Comparison of ENCODE assay signal across 20 cellular contexts in genomic region chr12:100520048-100520769, GRCh38. TPM values are rescaled to one million over a fixed set of nuclear protein-coding genes. Genes with fewer than 3 reads are reported as not detected.
DNase-seq lines count a peak whose midpoint lies in the region; ATAC-seq, FAIRE-seq and TF ChIP-seq lines count a peak whose summit lies in the region.
"Had no signal": no experiment of that assay in that cellular context is flagged by ENCODE, and none has a peak within 500 bp of the region (broad histone marks: within the 10 kb centered on the region; RNA-seq: fewer than 3 reads in every experiment).

No MANE protein-coding gene starts in this region.

- WGBS in body of pancreas, 2 donors: 58 to 61% methylated on average over 9 to 10 of the region's 10 CpGs
- WGBS in HepG2 (ENCODE audit: low lambda C conversion rate): 94% methylated on average over 10 of the region's 10 CpGs

- H3K4me1 ChIP-seq in GM23338 (ENCODE audit: insufficient read depth) (no peaks in the 10 kb centered on the region), body of pancreas (no peaks in the 10 kb centered on the region), HepG2 (ENCODE audit: insufficient read depth, low read length) (peaks cover 22% of the 10 kb centered on the region; the same call in 1 of the 2 replicates), osteoblast (ENCODE audit: insufficient read depth, low read length) (no peaks in the 10 kb centered on the region)
- H3K4me1 ChIP-seq: BLaER1 had no signal

- H3K4me3 Mint-ChIP-seq in GM23338: no peak overlapping the region
- H3K4me3 Mint-ChIP-seq: CD8-positive, alpha-beta memory T cell had no signal

- no peak for TF ChIP-seq EP300 in HepG2 (IDR thresholded peaks at IDR 0.05; ENCODE audit: low read depth in 2 of 2, low read length in 2 of 2)
- no peak for TF ChIP-seq EP300 in HepG2 (CRISPR knock-in tag; IDR thresholded peaks at IDR 0.05; ENCODE audit: borderline replicate concordance)

- no peak for TF ChIP-seq RAD21 in HepG2 (CRISPR knock-in tag; IDR thresholded peaks at IDR 0.05)

- H3K27me3 Mint-ChIP-seq in GM23338 (ENCODE audit: insufficient read depth, low read depth, poor library complexity): no peaks in the 10 kb centered on the region

- CTCF ChIA-PET in HepG2 (lab: Yijun Ruan, JAX; ENCODE audit: low intra/inter-chr PET ratio, low total read pairs): no interaction called here

- H4K20me1 ChIP-seq in GM23338 (replicated peaks; ENCODE audit: insufficient read depth) (no peaks in the 10 kb centered on the region), HepG2 (ENCODE audit: insufficient read depth, low read length) (no peaks in the 10 kb centered on the region), osteoblast (ENCODE audit: insufficient read depth, low read length) (no peaks in the 10 kb centered on the region)
- H4K20me1 ChIP-seq: BLaER1 had no signal

- in situ Hi-C loops in HepG2 (cut with HindIII; ENCODE audit: extremely low pct_ligation_motif_present, low pct_unique_long_range_greater_than_20kb): no loop called here

- ATAC-seq in GM23338 (no peak), body of pancreas (peak; percentile 33), HepG2 (peak; percentile 28; the same call in 2 of the 3 replicates)

- no peaks in the 10 kb centered on the region for H3F3A ChIP-seq in GM23338 (replicated peaks; ENCODE audit: low read depth)

- no peaks in the 10 kb centered on the region for H3K36me3 Mint-ChIP-seq in GM23338 (ENCODE audit: low read depth)
- H3K36me3 Mint-ChIP-seq: CD8-positive, alpha-beta memory T cell had no signal

- H3K4me1 Mint-ChIP-seq in GM23338: peaks cover 2% of the 10 kb centered on the region; the same call in 1 of the 3 replicates
- H3K4me1 Mint-ChIP-seq: CD8-positive, alpha-beta memory T cell had no signal

- no peak overlapping the region for H3K9ac ChIP-seq in HepG2 (ENCODE audit: insufficient read depth, low read depth, low read length)
- H3K9ac ChIP-seq: BLaER1 had no signal

- H3K79me2 ChIP-seq in GM23338 (replicated peaks; ENCODE audit: insufficient read depth): no peaks in the 10 kb centered on the region
- H3K79me2 ChIP-seq in HepG2 (ENCODE audit: insufficient read depth, low read length): peaks cover 10% of the 10 kb centered on the region
- no peaks in the 10 kb centered on the region for H3K79me2 ChIP-seq in osteoblast (ENCODE audit: insufficient read depth, low read length)

- H3K36me3 ChIP-seq in GM23338 (ENCODE audit: insufficient read depth): no peaks in the 10 kb centered on the region
- no peaks in the 10 kb centered on the region for H3K36me3 ChIP-seq in body of pancreas (replicated peaks in 1 of 2; ENCODE audit: insufficient read depth in 1 of 2, low read depth in 2 of 2)
- peaks cover 4 to 52% of the 10 kb centered on the region in 2 experiments; a peak in 4 of 5 replicates for H3K36me3 ChIP-seq in HepG2 (replicated peaks in 1 of 2; ENCODE audit: control insufficient read depth in 1 of 2, insufficient read depth in 2 of 2, low read length in 2 of 2)
- no peaks in the 10 kb centered on the region for H3K36me3 ChIP-seq in osteoblast (ENCODE audit: insufficient read depth, low read length)
- H3K36me3 ChIP-seq: BLaER1 had no signal

- no peak for TF ChIP-seq POLR2A in body of pancreas (IDR thresholded peaks at IDR 0.05)
- no peak for TF ChIP-seq POLR2A in HepG2 (IDR thresholded peaks at IDR 0.05; ENCODE audit: insufficient read depth in 1 of 2, low read depth in 2 of 2, low read length in 2 of 2)

- BruUV-seq in HepG2 (replicated peaks; lab: Mats Ljungman, UMichigan): no TSS peak

- TF ChIP-seq CTCF in GM23338 (conservative IDR thresholded peaks at IDR 0.05; ENCODE audit: low read depth in 2 of 2) (no peak), body of pancreas (IDR thresholded peaks at IDR 0.05) (no peak), HepG2 (CRISPR knock-in tag; IDR thresholded peaks at IDR 0.05) (no peak), osteoblast (IDR thresholded peaks at IDR 0.05; ENCODE audit: extremely low read depth, low read depth, low read length) (no peak)

- H3K27ac ChIP-seq in GM23338 (ENCODE audit: low read depth): no peak overlapping the region
- H3K27ac ChIP-seq in body of pancreas: peak overlapping the region in 3 of 4 donors; percentile 26 to 42 (median 39)
- no peak overlapping the region for H3K27ac ChIP-seq in HepG2 (ENCODE audit: extremely low read length, insufficient read depth, low read length)
- H3K27ac ChIP-seq in osteoblast (ENCODE audit: low read depth, low read length): no peak overlapping the region
- H3K27ac ChIP-seq: BLaER1 had no signal

- intact Hi-C loops in body of pancreas (cut with DNase I): no loop called here
- intact Hi-C loops in HepG2 (cut with micrococcal nuclease; ENCODE audit: unreplicated experiment): no loop called here

- no peaks in the 10 kb centered on the region for H3K9me3 ChIP-seq in body of pancreas
- no peaks in the 10 kb centered on the region for H3K9me3 ChIP-seq in HepG2 (ENCODE audit: low read length)
- H3K9me3 ChIP-seq in osteoblast (ENCODE audit: low read depth, low read length): no peaks in the 10 kb centered on the region
- H3K9me3 ChIP-seq: BLaER1 had no signal

- DNase-seq in GM23338 (ENCODE audit: low spot score): peak; percentile 6
- peak in 1 of 4 donors; percentile 6 for DNase-seq in body of pancreas
- no peak for DNase-seq in HepG2 (ENCODE audit: low spot score)
- DNase-seq in osteoblast (ENCODE audit: insufficient read length, low spot score, missing footprints): peak; percentile 47
- no peak for DNase-seq in DMS53 treated with DMSO at 0.1 percent for 48 hours (lab: John Stamatoyannopoulos, UW; ENCODE audit: unreplicated experiment)
- DNase-seq in HK-2 (ENCODE audit: unreplicated experiment): no peak
- no peak for DNase-seq in iPS-NIHi7 (ENCODE audit: extremely low spot score)
- DNase-seq in OCI-M2 (lab: John Stamatoyannopoulos, UW; ENCODE audit: unreplicated experiment): no peak
- DNase-seq: 8988T; CD8-positive, alpha-beta memory T cell; COR-L47; DMS 273 treated with DMSO at 0.1 percent for 48 hours; DMS53; H7 had no signal

- no peak for FAIRE-seq in HepG2 (lab: Jason Lieb, UNC)
- FAIRE-seq: G401.6, GM12891, GM19239 had no signal

- H2AFZ ChIP-seq in GM23338 (peak overlapping the region; percentile 96), HepG2 (ENCODE audit: low read length) (no peak overlapping the region), osteoblast (ENCODE audit: low read length) (no peak overlapping the region)

- H3K4me2 ChIP-seq in GM23338 (no peak overlapping the region), HepG2 (ENCODE audit: low read depth, low read length) (no peak overlapping the region), osteoblast (ENCODE audit: insufficient read depth, low read length) (no peak overlapping the region)
- H3K4me2 ChIP-seq: BLaER1 had no signal

- POLR2A ChIA-PET in HepG2 (lab: Yijun Ruan, JAX): no interaction called here

- H3K9me3 Mint-ChIP-seq in GM23338: no peaks in the 10 kb centered on the region

- H3K27ac Mint-ChIP-seq in GM23338: no peak overlapping the region
- H3K27ac Mint-ChIP-seq: CD8-positive, alpha-beta memory T cell had no signal

- H3K4me3 ChIP-seq in GM23338 (no peak overlapping the region), body of pancreas (no peak overlapping the region), HepG2 (replicated peaks in 1 of 3; ENCODE audit: insufficient read depth in 1 of 3, low read depth in 2 of 3, low read length in 3 of 3) (no peak overlapping the region), osteoblast (ENCODE audit: insufficient read depth, low read length) (no peak overlapping the region)
- H3K4me3 ChIP-seq: BLaER1 had no signal

- peaks cover 6% of the 10 kb centered on the region; the same call in 1 of the 2 replicates for H3K9me2 ChIP-seq in GM23338 (ENCODE audit: insufficient read depth)

- H3K27me3 ChIP-seq in GM23338 (ENCODE audit: insufficient read depth) (no peaks in the 10 kb centered on the region), body of pancreas (no peaks in the 10 kb centered on the region), HepG2 (ENCODE audit: control insufficient read depth in 1 of 2, insufficient read depth in 2 of 2, low read length in 2 of 2) (no peaks in the 10 kb centered on the region), osteoblast (ENCODE audit: insufficient read depth, low read length) (no peaks in the 10 kb centered on the region)
- H3K27me3 ChIP-seq: BLaER1 had no signal

RNA-seq across cellular contexts. Expression of gene NR1H4, which starts 46.5 kb away (rescaled TPM):
- total RNA-seq in GM23338 (2014; rRNA removed; shearing (Covaris generic)): not detected in 2 replicates
- not detected in 2 replicates for polyA plus RNA-seq in GM23338 (2016; fragmentation: Nextera tagmentation; extraction: Ambion mirVana)
- 1 to 10 TPM; 1.3 to 2.9 TPM for total RNA-seq in body of pancreas
- total RNA-seq in HepG2 (2016; rRNA removed; fragmentation: Illumina TruSeq; extraction: Trizol): 114 and 147 TPM in 2 replicates
- total RNA-seq in HepG2 (2016; cell fraction: cytosol; rRNA removed; fragmentation: Illumina TruSeq; extraction: Trizol; ENCODE audit: low read depth): 63.9 and 64.8 TPM in 2 replicates
- 113 and 150 TPM in 2 replicates for total RNA-seq in HepG2 (2016; cell fraction: insoluble cytoplasmic fraction; rRNA removed; fragmentation: Illumina TruSeq; extraction: Trizol)
- total RNA-seq in HepG2 (2016; cell fraction: membrane; rRNA removed; fragmentation: Illumina TruSeq; extraction: Trizol): 115 and 121 TPM in 2 replicates
- 102 and 112 TPM in 2 replicates for total RNA-seq in HepG2 (2016; cell fraction: nucleus; rRNA removed; fragmentation: Illumina TruSeq; extraction: Trizol)
- polyA plus RNA-seq in HepG2 (2011; rRNA removed): 23.3 and 27.3 TPM in 2 replicates
- polyA plus RNA-seq in HepG2 (2011; cell fraction: cytosol; rRNA removed): 10.5 and 19.8 TPM in 2 replicates
- polyA plus RNA-seq in HepG2 (2011; cell fraction: nucleus; rRNA removed): 10.9 and 16.8 TPM in 2 replicates
- 21.7 and 39.5 TPM in 2 replicates for polyA plus RNA-seq in HepG2 (2012)
- polyA plus RNA-seq in HepG2 (2016; cell fraction: cytosol; fragmentation: Illumina TruSeq; extraction: Trizol; ENCODE audit: low read depth): 29.4 and 34.8 TPM in 2 replicates
- 124 and 130 TPM in 2 replicates for polyA plus RNA-seq in HepG2 (2016; cell fraction: insoluble cytoplasmic fraction; fragmentation: Illumina TruSeq; extraction: Trizol; ENCODE audit: low read depth)
- polyA plus RNA-seq in HepG2 (2016; cell fraction: membrane; fragmentation: Illumina TruSeq; extraction: Trizol; ENCODE audit: low read depth): 64.0 and 66.2 TPM in 2 replicates
- 76.5 and 77.0 TPM in 2 replicates for polyA plus RNA-seq in HepG2 (2016; cell fraction: nucleus; fragmentation: Illumina TruSeq; extraction: Trizol; ENCODE audit: insufficient read depth, low read depth)
- polyA minus RNA-seq in HepG2 (2011; rRNA and poly(A)+ RNA removed; ENCODE audit: low replicate concordance): 10.0 TPM in 1 of 2 replicates, not detected in the other
- 18.0 and 19.6 TPM in 2 replicates for polyA minus RNA-seq in HepG2 (2011; cell fraction: cytosol; rRNA and poly(A)+ RNA removed)
- 58.2 and 91.9 TPM in 2 replicates for polyA minus RNA-seq in HepG2 (2011; cell fraction: nucleus; rRNA and poly(A)+ RNA removed)
- not detected in 2 replicates for total RNA-seq in osteoblast
- total RNA-seq: A673; CD8-positive, alpha-beta memory T cell; H7 had no signal
- polyA plus RNA-seq: AG04450; CD8-positive, alpha-beta memory T cell had no signal

RNA-seq across cellular contexts. Expression of gene GAS2L3, which starts 53.3 kb away (rescaled TPM):
- 13.5 and 22.3 TPM in 2 replicates for total RNA-seq in GM23338 (2014; rRNA removed; shearing (Covaris generic))
- polyA plus RNA-seq in GM23338 (2016; fragmentation: Nextera tagmentation; extraction: Ambion mirVana) (9.0 and 9.7 TPM in 2 replicates), HepG2 (2011; rRNA removed) (3.3 and 7.0 TPM in 2 replicates)
- total RNA-seq in body of pancreas (1 to 10 TPM; 2.1 to 2.3 TPM), HepG2 (2016; rRNA removed; fragmentation: Illumina TruSeq; extraction: Trizol) (20.8 and 21.3 TPM in 2 replicates), osteoblast (29.3 and 33.3 TPM in 2 replicates)
- 15.7 and 18.4 TPM in 2 replicates for total RNA-seq in HepG2 (2016; cell fraction: cytosol; rRNA removed; fragmentation: Illumina TruSeq; extraction: Trizol; ENCODE audit: low read depth)
- total RNA-seq in HepG2 (2016; cell fraction: insoluble cytoplasmic fraction; rRNA removed; fragmentation: Illumina TruSeq; extraction: Trizol): 18.5 and 21.5 TPM in 2 replicates
- total RNA-seq in HepG2 (2016; cell fraction: membrane; rRNA removed; fragmentation: Illumina TruSeq; extraction: Trizol): 12.0 and 13.0 TPM in 2 replicates
- total RNA-seq in HepG2 (2016; cell fraction: nucleus; rRNA removed; fragmentation: Illumina TruSeq; extraction: Trizol): 26.1 and 29.7 TPM in 2 replicates
- 1.7 and 1.9 TPM in 2 replicates for polyA plus RNA-seq in HepG2 (2011; cell fraction: cytosol; rRNA removed)
- 5.8 and 8.2 TPM in 2 replicates for polyA plus RNA-seq in HepG2 (2011; cell fraction: nucleus; rRNA removed)
- 6.0 and 9.9 TPM in 2 replicates for polyA plus RNA-seq in HepG2 (2012)
- polyA plus RNA-seq in HepG2 (2016; cell fraction: cytosol; fragmentation: Illumina TruSeq; extraction: Trizol; ENCODE audit: low read depth): 0.41 and 0.60 TPM in 2 replicates
- 12.3 and 13.2 TPM in 2 replicates for polyA plus RNA-seq in HepG2 (2016; cell fraction: insoluble cytoplasmic fraction; fragmentation: Illumina TruSeq; extraction: Trizol; ENCODE audit: low read depth)
- 1.6 and 2.2 TPM in 2 replicates for polyA plus RNA-seq in HepG2 (2016; cell fraction: membrane; fragmentation: Illumina TruSeq; extraction: Trizol; ENCODE audit: low read depth)
- polyA plus RNA-seq in HepG2 (2016; cell fraction: nucleus; fragmentation: Illumina TruSeq; extraction: Trizol; ENCODE audit: insufficient read depth, low read depth): 21.7 and 23.3 TPM in 2 replicates
- 2.2 and 9.8 TPM in 2 replicates for polyA minus RNA-seq in HepG2 (2011; rRNA and poly(A)+ RNA removed; ENCODE audit: low replicate concordance)
- 11.0 TPM in 2 replicates for polyA minus RNA-seq in HepG2 (2011; cell fraction: cytosol; rRNA and poly(A)+ RNA removed)
- 52.0 and 64.4 TPM in 2 replicates for polyA minus RNA-seq in HepG2 (2011; cell fraction: nucleus; rRNA and poly(A)+ RNA removed)
- polyA plus RNA-seq: CD8-positive, alpha-beta memory T cell had no signal

Comparison
In these comparisons a context has a peak if more than half of its experiments do, and no peak if none do; other contexts are left out.
1. DNase-seq: peak in GM23338 (single experiment) and osteoblast (single experiment); none in HepG2 (single experiment), DMS53 treated with DMSO at 0.1 percent for 48 hours (single experiment), HK-2 (single experiment), iPS-NIHi7 (single experiment) and OCI-M2 (single experiment).
2. H3K27ac ChIP-seq: peak in body of pancreas (3 of 4); none in GM23338 (single experiment), HepG2 (single experiment) and osteoblast (single experiment).
3. RNA of gene NR1H4, which starts 46.5 kb away (total RNA-seq): 63.9 to 150 TPM in HepG2; 1.3 to 2.9 TPM in body of pancreas, not detected in GM23338 and not detected in osteoblast; every median in the first group is over 10 times any median in the second.